ENCODE assay signal across 1 cellular context in genomic region chr2:159716857-159717256, GRCh38.
A peak's percentile ranks its signal among the peaks of the same experiment; 100 is the strongest.
TF ChIP-seq lines count a peak whose summit lies in the region.

No MANE protein-coding gene starts in this region.

TF ChIP-seq in GM12878, 131 proteins besides CTCF, POLR2A, EP300 and RAD21:
- TF ChIP-seq, protein P1, sequence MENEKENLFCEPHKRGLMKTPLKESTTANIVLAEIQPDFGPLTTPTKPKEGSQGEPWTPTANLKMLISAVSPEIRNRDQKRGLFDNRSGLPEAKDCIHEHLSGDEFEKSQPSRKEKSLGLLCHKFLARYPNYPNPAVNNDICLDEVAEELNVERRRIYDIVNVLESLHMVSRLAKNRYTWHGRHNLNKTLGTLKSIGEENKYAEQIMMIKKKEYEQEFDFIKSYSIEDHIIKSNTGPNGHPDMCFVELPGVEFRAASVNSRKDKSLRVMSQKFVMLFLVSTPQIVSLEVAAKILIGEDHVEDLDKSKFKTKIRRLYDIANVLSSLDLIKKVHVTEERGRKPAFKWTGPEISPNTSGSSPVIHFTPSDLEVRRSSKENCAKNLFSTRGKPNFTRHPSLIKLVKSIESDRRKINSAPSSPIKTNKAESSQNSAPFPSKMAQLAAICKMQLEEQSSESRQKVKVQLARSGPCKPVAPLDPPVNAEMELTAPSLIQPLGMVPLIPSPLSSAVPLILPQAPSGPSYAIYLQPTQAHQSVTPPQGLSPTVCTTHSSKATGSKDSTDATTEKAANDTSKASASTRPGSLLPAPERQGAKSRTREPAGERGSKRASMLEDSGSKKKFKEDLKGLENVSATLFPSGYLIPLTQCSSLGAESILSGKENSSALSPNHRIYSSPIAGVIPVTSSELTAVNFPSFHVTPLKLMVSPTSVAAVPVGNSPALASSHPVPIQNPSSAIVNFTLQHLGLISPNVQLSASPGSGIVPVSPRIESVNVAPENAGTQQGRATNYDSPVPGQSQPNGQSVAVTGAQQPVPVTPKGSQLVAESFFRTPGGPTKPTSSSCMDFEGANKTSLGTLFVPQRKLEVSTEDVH (IDR thresholded peaks at IDR 0.05; ENCODE audit: low read depth, partially characterized antibody) = no peak
- TF ChIP-seq, protein P2, sequence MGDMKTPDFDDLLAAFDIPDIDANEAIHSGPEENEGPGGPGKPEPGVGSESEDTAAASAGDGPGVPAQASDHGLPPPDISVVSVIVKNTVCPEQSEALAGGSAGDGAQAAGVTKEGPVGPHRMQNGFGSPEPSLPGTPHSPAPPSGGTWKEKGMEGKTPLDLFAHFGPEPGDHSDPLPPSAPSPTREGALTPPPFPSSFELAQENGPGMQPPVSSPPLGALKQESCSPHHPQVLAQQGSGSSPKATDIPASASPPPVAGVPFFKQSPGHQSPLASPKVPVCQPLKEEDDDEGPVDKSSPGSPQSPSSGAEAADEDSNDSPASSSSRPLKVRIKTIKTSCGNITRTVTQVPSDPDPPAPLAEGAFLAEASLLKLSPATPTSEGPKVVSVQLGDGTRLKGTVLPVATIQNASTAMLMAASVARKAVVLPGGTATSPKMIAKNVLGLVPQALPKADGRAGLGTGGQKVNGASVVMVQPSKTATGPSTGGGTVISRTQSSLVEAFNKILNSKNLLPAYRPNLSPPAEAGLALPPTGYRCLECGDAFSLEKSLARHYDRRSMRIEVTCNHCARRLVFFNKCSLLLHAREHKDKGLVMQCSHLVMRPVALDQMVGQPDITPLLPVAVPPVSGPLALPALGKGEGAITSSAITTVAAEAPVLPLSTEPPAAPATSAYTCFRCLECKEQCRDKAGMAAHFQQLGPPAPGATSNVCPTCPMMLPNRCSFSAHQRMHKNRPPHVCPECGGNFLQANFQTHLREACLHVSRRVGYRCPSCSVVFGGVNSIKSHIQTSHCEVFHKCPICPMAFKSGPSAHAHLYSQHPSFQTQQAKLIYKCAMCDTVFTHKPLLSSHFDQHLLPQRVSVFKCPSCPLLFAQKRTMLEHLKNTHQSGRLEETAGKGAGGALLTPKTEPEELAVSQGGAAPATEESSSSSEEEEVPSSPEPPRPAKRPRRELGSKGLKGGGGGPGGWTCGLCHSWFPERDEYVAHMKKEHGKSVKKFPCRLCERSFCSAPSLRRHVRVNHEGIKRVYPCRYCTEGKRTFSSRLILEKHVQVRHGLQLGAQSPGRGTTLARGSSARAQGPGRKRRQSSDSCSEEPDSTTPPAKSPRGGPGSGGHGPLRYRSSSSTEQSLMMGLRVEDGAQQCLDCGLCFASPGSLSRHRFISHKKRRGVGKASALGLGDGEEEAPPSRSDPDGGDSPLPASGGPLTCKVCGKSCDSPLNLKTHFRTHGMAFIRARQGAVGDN (IDR thresholded peaks at IDR 0.05) = peak; percentile 35; the same call in 1 of the 2 replicates
